10 cellular contexts compared by ENCODE assay signal in the genomic region with DNA sequence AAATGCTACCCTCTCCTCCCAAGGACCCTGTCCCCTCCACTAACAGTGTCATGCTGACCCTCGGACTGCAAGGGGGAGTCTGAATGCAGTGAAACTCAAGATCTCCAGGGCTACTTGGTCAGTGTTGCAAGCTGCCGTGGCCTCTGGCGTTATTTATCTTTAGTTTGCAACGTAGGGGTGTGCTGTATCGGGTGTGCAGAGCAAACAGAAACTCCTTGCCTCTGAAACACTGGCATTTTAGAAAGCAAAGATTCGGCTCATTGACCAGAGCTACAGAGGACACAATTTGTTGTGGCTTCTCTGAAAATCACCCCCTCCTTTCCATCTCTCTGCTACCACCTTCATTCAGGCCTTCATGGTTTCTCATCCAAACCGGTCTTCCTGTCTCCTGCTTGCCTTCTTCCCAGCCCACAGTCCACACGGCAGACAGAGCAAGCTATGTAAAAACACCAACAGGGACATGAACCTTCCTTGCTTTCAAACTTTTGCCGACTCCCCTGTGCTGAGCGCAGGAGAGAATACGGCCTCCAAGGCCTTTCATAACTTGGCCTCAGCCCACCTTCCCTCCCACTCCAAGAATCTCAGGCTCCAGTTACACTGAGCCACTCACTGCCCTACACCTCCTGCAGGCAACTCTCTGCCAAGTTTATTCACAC. TPM values are rescaled to one million over a fixed set of nuclear protein-coding genes. Genes with fewer than 3 reads are reported as not detected.
DNase-seq lines count a peak whose midpoint lies in the region; ATAC-seq and TF ChIP-seq lines count a peak whose summit lies in the region.
"Had no signal": no experiment of that assay in that cellular context is flagged by ENCODE, and none has a peak within 500 bp of the region (broad histone marks: within the 10 kb centered on the region; RNA-seq: fewer than 3 reads in every experiment).

No MANE protein-coding gene starts in this region.

- peaks cover 16% of the 10 kb centered on the region for H3K36me3 Mint-ChIP-seq in Caco-2 (ENCODE audit: insufficient read depth, unreplicated experiment)
- H3K36me3 Mint-ChIP-seq: CD4-positive, CD25-positive, alpha-beta regulatory T cell had no signal

- H3K4me1 ChIP-seq in Caco-2 (peaks cover 41% of the 10 kb centered on the region), right atrium auricular region (peaks cover 0 to 42% of the 10 kb centered on the region in 2 donors), psoas muscle (peaks cover 52% of the 10 kb centered on the region)

- peak overlapping the region; percentile 84 for H3K27ac Mint-ChIP-seq in Caco-2 (ENCODE audit: unreplicated experiment)
- H3K27ac Mint-ChIP-seq: activated CD8-positive, alpha-beta T cell treated with anti-CD3 and anti-CD28 coated beads, Interleukin-2, amount 10 ng/mL, durations not matched to agents 7 days and 5 days; CD4-positive, CD25-positive, alpha-beta regulatory T cell had no signal

- H3K27ac ChIP-seq in right atrium auricular region (peak overlapping the region; percentile 52 to 77), psoas muscle (peak overlapping the region; percentile 75)

- H3K4me3 Mint-ChIP-seq in Caco-2 (ENCODE audit: unreplicated experiment): peak overlapping the region; percentile 60
- H3K4me3 Mint-ChIP-seq: activated CD8-positive, alpha-beta T cell treated with anti-CD3 and anti-CD28 coated beads, Interleukin-2, amount 10 ng/mL, durations not matched to agents 7 days and 5 days; CD4-positive, CD25-positive, alpha-beta regulatory T cell had no signal

- DNase-seq in Caco-2 (peak; percentile 69 to 79), amniotic epithelial cell (ENCODE audit: low read depth) (peak; percentile 90), right atrium auricular region (ENCODE audit: low spot score) (no peak), psoas muscle (peak; percentile 69 to 78), amygdala (lab: John Stamatoyannopoulos, UW) (no peak)
- DNase-seq: activated CD8-positive, alpha-beta T cell treated with anti-CD3 and anti-CD28 coated beads, Interleukin-2, amount 10 ng/mL, durations not matched to agents 7 days and 5 days; CD4-positive, CD25-positive, alpha-beta regulatory T cell had no signal

- no peaks in the 10 kb centered on the region for H3K27me3 ChIP-seq in Caco-2 (replicated peaks; ENCODE audit: control insufficient read depth, insufficient read depth, low read length)
- no peaks in the 10 kb centered on the region for H3K27me3 ChIP-seq in right atrium auricular region
- no peaks in the 10 kb centered on the region for H3K27me3 ChIP-seq in psoas muscle (ENCODE audit: insufficient read depth in 3 of 3, low read length in 2 of 3)

- 0 out of 2 replicates have a peak overlapping the region, but pooled peaks have one; percentile 2 for H3K4me3 ChIP-seq in Caco-2 (ENCODE audit: low read depth, low read length)
- H3K4me3 ChIP-seq in right atrium auricular region: peak overlapping the region in 1 of 2 donors; percentile 12
- peak overlapping the region; percentile 57 for H3K4me3 ChIP-seq in psoas muscle

- POLR2A ChIA-PET in Caco-2 (lab: Charles Lee): interaction anchor here (0.6 to 2.1 kb wide), 4 partner anchors 10 to 98 kb away, joined by 6 to 23 read pairs (median 6); a partner anchor contains a TSS

- H3K4me1 Mint-ChIP-seq in Caco-2 (ENCODE audit: low read depth, unreplicated experiment): peaks cover 41% of the 10 kb centered on the region
- H3K4me1 Mint-ChIP-seq: CD4-positive, CD25-positive, alpha-beta regulatory T cell had no signal

- WGBS in psoas muscle, 3 donors: 4 to 9% (median 5%) methylated on average over 11 of the region's 11 CpGs

- BruUV-seq in Caco-2 (replicated peaks; lab: Mats Ljungman, UMichigan): no TSS peak

- H3K9me3 ChIP-seq in Caco-2 (no peaks in the 10 kb centered on the region), right atrium auricular region (no peaks in the 10 kb centered on the region), psoas muscle (no peaks in the 10 kb centered on the region)

- CTCF ChIA-PET in Caco-2 (lab: Charles Lee): interaction anchor here (0.7 to 5.8 kb wide), 9 partner anchors 15 to 579 kb away, joined by 3 to 64 read pairs (median 4); a partner anchor contains a TSS

- no peaks in the 10 kb centered on the region for H3K27me3 Mint-ChIP-seq in Caco-2 (ENCODE audit: insufficient read depth, unreplicated experiment)

- no peaks in the 10 kb centered on the region for H3K9me3 Mint-ChIP-seq in Caco-2 (ENCODE audit: unreplicated experiment)
- H3K9me3 Mint-ChIP-seq: CD4-positive, CD25-positive, alpha-beta regulatory T cell had no signal

- H3K36me3 ChIP-seq in Caco-2 (ENCODE audit: control insufficient read depth, insufficient read depth, low read length) (no peaks in the 10 kb centered on the region; the same call in 1 of the 2 replicates), right atrium auricular region (peaks cover under 1% of the 10 kb centered on the region), psoas muscle (ENCODE audit: insufficient read depth in 1 of 2, low read depth in 1 of 2) (no peaks in the 10 kb centered on the region)

- ATAC-seq in psoas muscle (peak; percentile 93 to 95 (median 93)), GM18870 (IDR thresholded peaks at IDR 0.05; ENCODE audit: unreplicated experiment) (no peak), HG03342 (IDR thresholded peaks at IDR 0.05; ENCODE audit: unreplicated experiment) (no peak), GM21390 (IDR thresholded peaks at IDR 0.05; ENCODE audit: unreplicated experiment) (no peak)
- ATAC-seq: activated CD8-positive, alpha-beta T cell treated with anti-CD3 and anti-CD28 coated beads, Interleukin-2, amount 10 ng/mL, durations not matched to agents 7 days and 5 days had no signal

- no peak for TF ChIP-seq CTCF in Caco-2 (IDR thresholded peaks at IDR 0.05; ENCODE audit: insufficient read depth in 1 of 2, low read depth in 1 of 2, low read length in 1 of 2, severe bottlenecking in 1 of 2, unreplicated experiment in 1 of 2)
- TF ChIP-seq CTCF in right atrium auricular region (IDR thresholded peaks at IDR 0.05): no peak
- TF ChIP-seq CTCF in psoas muscle (IDR thresholded peaks at IDR 0.05): peak; percentile 21

- intact Hi-C loops in Caco-2 (cut with micrococcal nuclease; ENCODE audit: unreplicated experiment): loop anchor here (1.0 to 2.0 kb wide), 2 partner anchors 60 to 97 kb away; a partner anchor contains a TSS
- intact Hi-C loops in psoas muscle (cut with DNase I): loop anchor here (2.0 to 10.0 kb wide), 4 partner anchors 97 to 351 kb away; a partner anchor contains a TSS

RNA-seq across cellular contexts. Expression of a gene that starts 14.9 kb away (rescaled TPM):
- total RNA-seq in Caco-2 (2022) (60.6 and 78.4 TPM in 2 replicates), right atrium auricular region (10 to 100 TPM; 22.6 to 32.5 TPM), psoas muscle (100 to 1,000 TPM in 1 of 4 donors, 10 to 100 TPM in 3; 12.3 to 158 (median 30.2) TPM)
- polyA plus RNA-seq in psoas muscle: 10 to 100 TPM; 22.1 to 39.5 (median 27.5) TPM
- total RNA-seq: activated CD8-positive, alpha-beta T cell treated with anti-CD3 and anti-CD28 coated beads, Interleukin-2, amount 10 ng/mL, durations not matched to agents 7 days and 5 days; CD4-positive, CD25-positive, alpha-beta regulatory T cell had no signal
- polyA plus RNA-seq: CD4-positive, CD25-positive, alpha-beta regulatory T cell had no signal

Comparison
In these comparisons a context has a peak if more than half of its experiments do, and no peak if none do; other contexts are left out.
1. DNase-seq: peak in Caco-2 (2 of 2), amniotic epithelial cell (single experiment) and psoas muscle (2 of 2); none in right atrium auricular region (single experiment) and amygdala (0 of 56).
2. ATAC-seq: peak in psoas muscle (4 of 4); none in GM18870 (single experiment), HG03342 (single experiment) and GM21390 (single experiment).